20 cellular contexts compared by ENCODE assay signal in the genomic region with DNA sequence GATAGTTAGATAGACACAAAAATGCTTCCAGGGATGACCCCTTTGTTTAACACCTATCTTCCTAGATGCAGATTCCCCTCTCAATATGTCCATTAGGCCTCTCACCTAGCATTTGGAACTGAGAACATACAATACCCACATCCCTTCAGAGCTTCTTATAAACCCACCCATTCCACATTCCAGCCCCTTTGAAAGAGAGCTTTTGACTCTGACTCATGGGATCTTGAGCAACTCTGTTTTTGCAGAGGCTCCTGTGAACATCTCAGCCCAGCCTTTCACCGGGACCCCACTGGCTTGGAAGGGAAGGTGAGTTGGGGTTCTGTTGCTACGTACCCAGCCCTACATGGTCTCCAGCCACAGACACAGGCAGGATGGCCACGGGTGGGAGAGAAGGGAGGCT.
DNase-seq lines count a peak whose midpoint lies in the region; TF ChIP-seq lines count a peak whose summit lies in the region.
"Had no signal": no experiment of that assay in that cellular context is flagged by ENCODE, and none has a peak within 500 bp of the region (broad histone marks: within the 10 kb centered on the region; RNA-seq: fewer than 3 reads in every experiment).

No MANE protein-coding gene starts in this region.

- H3K4me1 Mint-ChIP-seq in brain, result peaks cover 10% of the 10 kb centered on the region
- peaks cover 19% of the 10 kb centered on the region for H3K4me1 Mint-ChIP-seq in glutamatergic neuron (ENCODE audit: low read depth, unreplicated experiment)
- H3K4me1 Mint-ChIP-seq: B cell; CD8-positive, alpha-beta memory T cell had no signal

- H3K4me3 Mint-ChIP-seq in brain (no peak overlapping the region), glutamatergic neuron (ENCODE audit: unreplicated experiment) (no peak overlapping the region)
- H3K4me3 Mint-ChIP-seq: B cell; CD8-positive, alpha-beta memory T cell; HFFc6 had no signal

- TF ChIP-seq CTCF in brain (conservative IDR thresholded peaks at IDR 0.05) (no peak), glutamatergic neuron (IDR thresholded peaks at IDR 0.05; ENCODE audit: partially characterized antibody, unreplicated experiment) (no peak)

- DNase-seq in ELR (ENCODE audit: low read depth) (peak; percentile 27), glutamatergic neuron (no peak), renal cortical epithelial cell (ENCODE audit: low read depth) (peak; percentile 18), iPS-NIHi7 (ENCODE audit: extremely low spot score) (no peak), NCI-H2171 (lab: John Stamatoyannopoulos, UW) (no peak)
- no peak for DNase-seq in stimulated activated naive CD4-positive, alpha-beta T cell treated with Interleukin-2 at 50 U/mL for 16 hours (lab: John Stamatoyannopoulos, UW)
- DNase-seq: CD8-positive, alpha-beta memory T cell; DMS 273 treated with DMSO at 0.1 percent for 48 hours; DMS79; HFFc6; Karpas-422; NCI-H1092; NCI-H1417 treated with DMSO at 0.1 percent for 48 hours; NCI-H187 treated with DMSO at 0.1 percent for 48 hours; NCI-H748 treated with DMSO at 0.1 percent for 48 hours; PC-3; SK-N-SH; SW 1271 had no signal

- H3K27me3 Mint-ChIP-seq in brain, result no peaks in the 10 kb centered on the region
- peaks cover 12% of the 10 kb centered on the region for H3K27me3 Mint-ChIP-seq in glutamatergic neuron (ENCODE audit: unreplicated experiment)
- H3K27me3 Mint-ChIP-seq: B cell; CD8-positive, alpha-beta memory T cell had no signal

- H3K9me3 Mint-ChIP-seq in brain (no peaks in the 10 kb centered on the region), glutamatergic neuron (ENCODE audit: unreplicated experiment) (peaks cover 15% of the 10 kb centered on the region)
- H3K9me3 Mint-ChIP-seq: CD8-positive, alpha-beta memory T cell; HFFc6 had no signal

- peaks cover 24% of the 10 kb centered on the region for H3K36me3 Mint-ChIP-seq in brain
- peaks cover 4% of the 10 kb centered on the region for H3K36me3 Mint-ChIP-seq in glutamatergic neuron (ENCODE audit: unreplicated experiment)
- H3K36me3 Mint-ChIP-seq: CD8-positive, alpha-beta memory T cell had no signal

- peak overlapping the region in 3 of 5 experiments; percentile 80 to 94 (median 83) for H3K27ac Mint-ChIP-seq in brain
- H3K27ac Mint-ChIP-seq in glutamatergic neuron (ENCODE audit: unreplicated experiment), result peak overlapping the region; percentile 92
- H3K27ac Mint-ChIP-seq: B cell, HFFc6 had no signal

Comparison
In these comparisons a context has a peak if more than half of its experiments do, and no peak if none do; other contexts are left out.
1. DNase-seq: peak in ELR (single experiment) and renal cortical epithelial cell (single experiment); none in glutamatergic neuron (single experiment), iPS-NIHi7 (single experiment), stimulated activated naive CD4-positive, alpha-beta T cell treated with Interleukin-2 at 50 U/mL for 16 hours (single experiment) and NCI-H2171 (single experiment).